Comparison of ENCODE assay signal across 12 cellular contexts in genomic region chr16:72291121-72291520, GRCh38.
DNase-seq lines count a peak whose midpoint lies in the region; ATAC-seq and TF ChIP-seq lines count a peak whose summit lies in the region.
"Had no signal": no experiment of that assay in that cellular context is flagged by ENCODE, and none has a peak within 500 bp of the region (broad histone marks: within the 10 kb centered on the region; RNA-seq: fewer than 3 reads in every experiment).

No MANE protein-coding gene starts in this region.

- H3K27me3 ChIP-seq in GM23248 (replicated peaks; ENCODE audit: insufficient read depth) (no peaks in the 10 kb centered on the region), foreskin keratinocyte (no peaks in the 10 kb centered on the region), smooth muscle cell (ENCODE audit: low read depth) (no peaks in the 10 kb centered on the region), prostate gland (replicated peaks; ENCODE audit: insufficient read depth) (no peaks in the 10 kb centered on the region)
- H3K27me3 ChIP-seq: Peyer's patch had no signal

- no peak for TF ChIP-seq POLR2A in prostate gland (IDR thresholded peaks at IDR 0.05)

- ATAC-seq in foreskin keratinocyte (peak; percentile 45), GM18520 (IDR thresholded peaks at IDR 0.05; ENCODE audit: unreplicated experiment) (no peak)
- ATAC-seq: naive thymus-derived CD8-positive, alpha-beta T cell had no signal

- 0 to 4% methylated on average over 3 of the region's 3 CpGs for WGBS in GM23248 (ENCODE audit: low coverage in 1 of 2, low lambda C conversion rate in 2 of 2, missing lambda C conversion rate in 2 of 2), 2 experiments
- WGBS in smooth muscle cell (ENCODE audit: low lambda C conversion rate) = 22% methylated on average over 3 of the region's 3 CpGs
- WGBS in prostate gland = 53% methylated on average over 3 of the region's 3 CpGs

- H3K79me2 ChIP-seq in GM23248 (ENCODE audit: insufficient read depth) = no peaks in the 10 kb centered on the region
- no peaks in the 10 kb centered on the region for H3K79me2 ChIP-seq in smooth muscle cell (ENCODE audit: low read depth)

- H3K36me3 ChIP-seq in GM23248 (ENCODE audit: low read depth) (no peaks in the 10 kb centered on the region), smooth muscle cell (ENCODE audit: low read depth) (no peaks in the 10 kb centered on the region), prostate gland (no peaks in the 10 kb centered on the region)
- H3K36me3 ChIP-seq: Peyer's patch had no signal

- H3K4me1 ChIP-seq in GM23248 (ENCODE audit: insufficient read depth) = peaks cover 31% of the 10 kb centered on the region
- peaks cover 41% of the 10 kb centered on the region for H3K4me1 ChIP-seq in foreskin keratinocyte
- H3K4me1 ChIP-seq in smooth muscle cell (ENCODE audit: low read depth) = no peaks in the 10 kb centered on the region
- no peaks in the 10 kb centered on the region for H3K4me1 ChIP-seq in prostate gland (replicated peaks)
- H3K4me1 ChIP-seq: Peyer's patch had no signal

- H3K9ac ChIP-seq in GM23248 = peak overlapping the region; percentile 73
- peak overlapping the region; percentile 76 for H3K9ac ChIP-seq in smooth muscle cell (ENCODE audit: low read depth)
- H3K9ac ChIP-seq: KMS-11 had no signal

- H3K9me3 ChIP-seq in GM23248 (ENCODE audit: low read depth) (no peaks in the 10 kb centered on the region), smooth muscle cell (replicated peaks; ENCODE audit: low read depth) (no peaks in the 10 kb centered on the region), prostate gland (no peaks in the 10 kb centered on the region)
- H3K9me3 ChIP-seq: Peyer's patch had no signal

- H3K27ac ChIP-seq in GM23248 = peak overlapping the region; percentile 91
- peak overlapping the region; percentile 82 for H3K27ac ChIP-seq in foreskin keratinocyte
- H3K27ac ChIP-seq in smooth muscle cell (ENCODE audit: low read depth) = peak overlapping the region; percentile 95
- H3K27ac ChIP-seq in prostate gland = no peak overlapping the region
- H3K27ac ChIP-seq: KMS-11 had no signal

- H3F3A ChIP-seq in GM23248 (ENCODE audit: insufficient read depth) (peaks cover 30% of the 10 kb centered on the region), smooth muscle cell (ENCODE audit: low read depth) (peaks cover 6% of the 10 kb centered on the region)

- peak overlapping the region; percentile 73 for H3K4me2 ChIP-seq in GM23248 (ENCODE audit: unreplicated experiment)
- peak overlapping the region; percentile 75 for H3K4me2 ChIP-seq in smooth muscle cell
- H3K4me2 ChIP-seq: KMS-11 had no signal

- H3K4me3 ChIP-seq in GM23248 = peak overlapping the region; percentile 48
- no peak overlapping the region for H3K4me3 ChIP-seq in smooth muscle cell
- no peak overlapping the region for H3K4me3 ChIP-seq in prostate gland
- H3K4me3 ChIP-seq: Peyer's patch had no signal

- DNase-seq in GM23248 (peak; percentile 54), amniotic epithelial cell (ENCODE audit: low read depth) (peak; percentile 49), foreskin keratinocyte (no peak), smooth muscle cell (lab: John Stamatoyannopoulos, UW; ENCODE audit: unreplicated experiment) (no peak), Kasumi-1 (lab: John Stamatoyannopoulos, UW) (no peak), MV-4-11 (lab: John Stamatoyannopoulos, UW) (no peak), prostate gland (ENCODE audit: low spot score) (no peak)
- DNase-seq: endodermal cell; naive thymus-derived CD8-positive, alpha-beta T cell; Peyer's patch had no signal

- intact Hi-C loops in prostate gland (cut with DNase I) = no loop called here

- in situ Hi-C loops in GM23248 (cut with MboI) = no loop called here

- H4K20me1 ChIP-seq in GM23248 (ENCODE audit: insufficient read depth) (no peaks in the 10 kb centered on the region), smooth muscle cell (ENCODE audit: low read depth) (no peaks in the 10 kb centered on the region)

- peaks cover 6% of the 10 kb centered on the region; the same call in 1 of the 2 replicates for H3K9me2 ChIP-seq in GM23248 (ENCODE audit: insufficient read depth)

- TF ChIP-seq CTCF in foreskin keratinocyte (conservative IDR thresholded peaks at IDR 0.05) = no peak
- no peak for TF ChIP-seq CTCF in smooth muscle cell (IDR thresholded peaks at IDR 0.05; ENCODE audit: borderline replicate concordance, insufficient read depth, poor library complexity, severe bottlenecking)
- no peak for TF ChIP-seq CTCF in prostate gland (IDR thresholded peaks at IDR 0.05)

- H2AFZ ChIP-seq in GM23248 = peak overlapping the region; percentile 81
- H2AFZ ChIP-seq in smooth muscle cell (ENCODE audit: low read depth) = peak overlapping the region; percentile 23

Comparison
In these comparisons a context has a peak if more than half of its experiments do, and no peak if none do; other contexts are left out.
1. DNase-seq: peak in GM23248 (single experiment) and amniotic epithelial cell (single experiment); none in foreskin keratinocyte (0 of 2), smooth muscle cell (single experiment), Kasumi-1 (0 of 2), MV-4-11 (single experiment) and prostate gland (single experiment).
2. H3K27ac ChIP-seq: peak in GM23248 (single experiment), foreskin keratinocyte (single experiment) and smooth muscle cell (single experiment); none in prostate gland (0 of 2).